ENCODE assay signal across 1 cellular context in genomic region chr1:32291708-32292508, GRCh38.
TF ChIP-seq lines count a peak whose summit lies in the region.

Gene HDAC1 (plus strand): TSS chr1:32292083. CDS start chr1:32292170, 87 bp downstream.

TF ChIP-seq in HEK293, 187 proteins besides CTCF, POLR2A, EP300 and RAD21 (continued from another document and continues in another):
- TF ChIP-seq ZNF174 (tag by site-specific recombination; IDR thresholded peaks at IDR 0.05), result no peak
- TF ChIP-seq PBX3 (CRISPR knock-in tag; IDR thresholded peaks at IDR 0.05), result no peak
- peak; percentile 76; the same call in 1 of the 2 replicates for TF ChIP-seq ZNF239 (tag by site-specific recombination; IDR thresholded peaks at IDR 0.05)
- TF ChIP-seq ZNF132 (tag by site-specific recombination; IDR thresholded peaks at IDR 0.05; ENCODE audit: borderline replicate concordance), result no peak
- TF ChIP-seq YY2 (tag by site-specific recombination; IDR thresholded peaks at IDR 0.05), result peak; percentile 76; the same call in 1 of the 2 replicates
- peak; percentile 98 for TF ChIP-seq ZBTB17 (tag by site-specific recombination; IDR thresholded peaks at IDR 0.05)
- TF ChIP-seq ZBTB8A (tag by site-specific recombination; IDR thresholded peaks at IDR 0.05), result peak; percentile 71
- no peak for TF ChIP-seq ZNF560 (tag by site-specific recombination; IDR thresholded peaks at IDR 0.05; ENCODE audit: borderline replicate concordance)
- TF ChIP-seq ZNF311 (tag by site-specific recombination; IDR thresholded peaks at IDR 0.05; ENCODE audit: borderline replicate concordance), result no peak
- TF ChIP-seq ZNF37A (tag by site-specific recombination; IDR thresholded peaks at IDR 0.05), result no peak
- peak; percentile 82 for TF ChIP-seq ZBTB11 (tag by site-specific recombination; conservative IDR thresholded peaks at IDR 0.05; ENCODE audit: low read depth)
- TF ChIP-seq SALL2 (tag by site-specific recombination; IDR thresholded peaks at IDR 0.05; ENCODE audit: borderline replicate concordance), result no peak
- TF ChIP-seq AEBP2 (tag by site-specific recombination; IDR thresholded peaks at IDR 0.05; ENCODE audit: borderline replicate concordance), result peak; percentile 55; the same call in 1 of the 2 replicates
- peak; percentile 40 for TF ChIP-seq WT1 (tag by site-specific recombination; IDR thresholded peaks at IDR 0.05)
- peak; percentile 86 for TF ChIP-seq ZNF146 (tag by site-specific recombination; IDR thresholded peaks at IDR 0.05)
- no peak for TF ChIP-seq ZNF292 (tag by site-specific recombination; IDR thresholded peaks at IDR 0.05; ENCODE audit: borderline replicate concordance, low read depth)
- TF ChIP-seq ZBTB49 (tag by site-specific recombination; IDR thresholded peaks at IDR 0.05; ENCODE audit: low read depth), result no peak
- peak; percentile 100 for TF ChIP-seq ZNF777 (tag by site-specific recombination; IDR thresholded peaks at IDR 0.05; ENCODE audit: borderline replicate concordance)
- peak; percentile 87 for TF ChIP-seq ZSCAN23 (tag by site-specific recombination; IDR thresholded peaks at IDR 0.05)
- no peak for TF ChIP-seq ZNF26 (tag by site-specific recombination; IDR thresholded peaks at IDR 0.05)
- no peak for TF ChIP-seq SETDB1 (IDR thresholded peaks at IDR 0.05; ENCODE audit: insufficient read length, low read length)
- TF ChIP-seq ZNF202 (tag by site-specific recombination; IDR thresholded peaks at IDR 0.05; ENCODE audit: borderline replicate concordance), result no peak
- TF ChIP-seq ZNF148 (tag by site-specific recombination; IDR thresholded peaks at IDR 0.05; ENCODE audit: borderline replicate concordance), result peak; percentile 69
- no peak for TF ChIP-seq ZFP3 (tag by site-specific recombination; IDR thresholded peaks at IDR 0.05; ENCODE audit: low read depth)
- peak; percentile 77 for TF ChIP-seq ZFHX2 (tag by site-specific recombination; conservative IDR thresholded peaks at IDR 0.05)
- TF ChIP-seq KLF8 (tag by site-specific recombination; IDR thresholded peaks at IDR 0.05), result peak; percentile 76
- 0 out of 2 replicates have a peak, but pooled peaks have one; percentile 26 for TF ChIP-seq ZNF623 (tag by site-specific recombination; IDR thresholded peaks at IDR 0.05)
- TF ChIP-seq ZNF175 (tag by site-specific recombination; IDR thresholded peaks at IDR 0.05), result no peak
- no peak; the same call in 1 of the 2 replicates for TF ChIP-seq ZNF221 (tag by site-specific recombination; IDR thresholded peaks at IDR 0.05; ENCODE audit: borderline replicate concordance)
- peak; percentile 77 for TF ChIP-seq ZNF335 (tag by site-specific recombination; conservative IDR thresholded peaks at IDR 0.05)
- TF ChIP-seq ZNF223 (tag by site-specific recombination; IDR thresholded peaks at IDR 0.05), result peak; percentile 66; the same call in 1 of the 2 replicates
- no peak for TF ChIP-seq ZBTB1 (tag by site-specific recombination; IDR thresholded peaks at IDR 0.05)
- TF ChIP-seq ZNF513 (tag by site-specific recombination; IDR thresholded peaks at IDR 0.05), result no peak
- TF ChIP-seq ZFP69B (tag by site-specific recombination; IDR thresholded peaks at IDR 0.05), result peak; percentile 62; the same call in 1 of the 2 replicates
- peak; percentile 92 for TF ChIP-seq ZNF785 (tag by site-specific recombination; IDR thresholded peaks at IDR 0.05)
- no peak for TF ChIP-seq SCRT2 (tag by site-specific recombination; IDR thresholded peaks at IDR 0.05)
- TF ChIP-seq ZNF645 (tag by site-specific recombination; IDR thresholded peaks at IDR 0.05), result 0 out of 2 replicates have a peak, but pooled peaks have one; percentile 60
- TF ChIP-seq ZNF24 (tag by site-specific recombination; IDR thresholded peaks at IDR 0.05), result peak; percentile 39; the same call in 1 of the 2 replicates
- no peak for TF ChIP-seq ZNF10 (tag by site-specific recombination; IDR thresholded peaks at IDR 0.05)
- no peak for TF ChIP-seq ZNF555 (tag by site-specific recombination; conservative IDR thresholded peaks at IDR 0.05)
- peak; percentile 53; the same call in 1 of the 2 replicates for TF ChIP-seq BCL11B (tag by site-specific recombination; IDR thresholded peaks at IDR 0.05; ENCODE audit: low read depth)
- TF ChIP-seq ZBTB44 (tag by site-specific recombination; IDR thresholded peaks at IDR 0.05), result no peak
- TF ChIP-seq ZNF266 (tag by site-specific recombination; IDR thresholded peaks at IDR 0.05; ENCODE audit: low read depth), result no peak
- TF ChIP-seq ZNF140 (tag by site-specific recombination; IDR thresholded peaks at IDR 0.05), result no peak
- no peak for TF ChIP-seq ZNF530 (tag by site-specific recombination; IDR thresholded peaks at IDR 0.05; ENCODE audit: low read depth)
